Comparison of ENCODE assay signal across 9 cellular contexts in genomic region chr10:103645141-103646054, GRCh38.
DNase-seq lines count a peak whose midpoint lies in the region; ATAC-seq and TF ChIP-seq lines count a peak whose summit lies in the region.
"Had no signal": no experiment of that assay in that cellular context is flagged by ENCODE, and none has a peak within 500 bp of the region (broad histone marks: within the 10 kb centered on the region; RNA-seq: fewer than 3 reads in every experiment).

No MANE protein-coding gene starts in this region.

- H3K27me3 ChIP-seq in MG63 (no peaks in the 10 kb centered on the region), breast epithelium (no peaks in the 10 kb centered on the region), lung (ENCODE audit: control insufficient read depth, insufficient read depth) (no peaks in the 10 kb centered on the region)

- 46 to 60% methylated on average over 12 of the region's 12 CpGs for WGBS in lung, 2 donors

- TF ChIP-seq POLR2A in breast epithelium (IDR thresholded peaks at IDR 0.05): no peak

- H3K9me3 ChIP-seq in MG63 (no peaks in the 10 kb centered on the region), breast epithelium (no peaks in the 10 kb centered on the region), lung (ENCODE audit: control insufficient read depth in 2 of 2, insufficient read depth in 1 of 2, low read length in 1 of 2) (no peaks in the 10 kb centered on the region)

- peak; percentile 75 for ATAC-seq in lung (ENCODE audit: insufficient read depth, low FRiP score)
- no peak for ATAC-seq in activated naive CD8-positive, alpha-beta T cell treated with anti-CD3 and anti-CD28 coated beads, Interleukin-2, amount 50 U/mL, for 24 hours
- no peak for ATAC-seq in HG03159 (IDR thresholded peaks at IDR 0.05; ENCODE audit: unreplicated experiment)

- H3K36me3 ChIP-seq in MG63 (peaks cover 65% of the 10 kb centered on the region), breast epithelium (no peaks in the 10 kb centered on the region), lung (ENCODE audit: control insufficient read depth in 2 of 2, insufficient read depth in 2 of 2, low read length in 2 of 2) (peaks cover 3% of the 10 kb centered on the region in 2 donors)

- no peak overlapping the region for H3K4me3 Mint-ChIP-seq in activated naive CD8-positive, alpha-beta T cell treated with anti-CD3 and anti-CD28 coated beads, Interleukin-2, amount 50 U/mL, for 24 hours
- no peak overlapping the region for H3K4me3 Mint-ChIP-seq in activated CD4-positive, alpha-beta T cell treated with anti-CD3 and anti-CD28 coated beads, Interleukin-2, amount 10 ng/mL, durations not matched to agents 24 days and 14 days
- H3K4me3 Mint-ChIP-seq: stimulated activated naive CD8-positive, alpha-beta T cell treated with anti-CD3 and anti-CD28 coated beads, Interleukin-15, Interleukin-2, amounts not matched to agents 100 ng/mL and 50 ng/mL, for 24 hours had no signal

- H3K9me3 Mint-ChIP-seq in activated naive CD8-positive, alpha-beta T cell treated with anti-CD3 and anti-CD28 coated beads, Interleukin-2, amount 50 U/mL, for 24 hours: no peaks in the 10 kb centered on the region
- H3K9me3 Mint-ChIP-seq in activated CD4-positive, alpha-beta T cell treated with anti-CD3 and anti-CD28 coated beads, Interleukin-2, amount 10 ng/mL, durations not matched to agents 24 days and 14 days: no peaks in the 10 kb centered on the region
- H3K9me3 Mint-ChIP-seq: stimulated activated naive CD8-positive, alpha-beta T cell treated with anti-CD3 and anti-CD28 coated beads, Interleukin-15, Interleukin-2, amounts not matched to agents 100 ng/mL and 50 ng/mL, for 24 hours had no signal

- no peaks in the 10 kb centered on the region for H3K27me3 Mint-ChIP-seq in activated naive CD8-positive, alpha-beta T cell treated with anti-CD3 and anti-CD28 coated beads, Interleukin-2, amount 50 U/mL, for 24 hours
- H3K27me3 Mint-ChIP-seq in activated CD4-positive, alpha-beta T cell treated with anti-CD3 and anti-CD28 coated beads, Interleukin-2, amount 10 ng/mL, durations not matched to agents 24 days and 14 days: no peaks in the 10 kb centered on the region
- H3K27me3 Mint-ChIP-seq: stimulated activated naive CD8-positive, alpha-beta T cell treated with anti-CD3 and anti-CD28 coated beads, Interleukin-15, Interleukin-2, amounts not matched to agents 100 ng/mL and 50 ng/mL, for 24 hours had no signal

- DNase-seq in MG63 (peak; percentile 99), breast epithelium (ENCODE audit: low spot score in 2 of 2) (no peak), lung (ENCODE audit: low spot score) (peak; percentile 68), ureter (ENCODE audit: low spot score) (peak; percentile 63), T-helper 1 cell (no peak)
- DNase-seq in activated naive CD8-positive, alpha-beta T cell treated with anti-CD3 and anti-CD28 coated beads, Interleukin-2, amount 50 U/mL, for 24 hours: no peak
- no peak for DNase-seq in activated CD4-positive, alpha-beta T cell treated with anti-CD3 and anti-CD28 coated beads, Interleukin-2, amount 10 ng/mL, durations not matched to agents 24 days and 14 days

- no peaks in the 10 kb centered on the region for H3K4me1 Mint-ChIP-seq in activated naive CD8-positive, alpha-beta T cell treated with anti-CD3 and anti-CD28 coated beads, Interleukin-2, amount 50 U/mL, for 24 hours
- H3K4me1 Mint-ChIP-seq in activated CD4-positive, alpha-beta T cell treated with anti-CD3 and anti-CD28 coated beads, Interleukin-2, amount 10 ng/mL, durations not matched to agents 24 days and 14 days: no peaks in the 10 kb centered on the region

- no peaks in the 10 kb centered on the region for H3K36me3 Mint-ChIP-seq in activated naive CD8-positive, alpha-beta T cell treated with anti-CD3 and anti-CD28 coated beads, Interleukin-2, amount 50 U/mL, for 24 hours (ENCODE audit: low read depth)
- H3K36me3 Mint-ChIP-seq in activated CD4-positive, alpha-beta T cell treated with anti-CD3 and anti-CD28 coated beads, Interleukin-2, amount 10 ng/mL, durations not matched to agents 24 days and 14 days (ENCODE audit: low read depth): no peaks in the 10 kb centered on the region

- H3K27ac ChIP-seq in breast epithelium: peak overlapping the region; percentile 42 to 76
- peak overlapping the region in 1 of 2 donors; percentile 61 for H3K27ac ChIP-seq in lung (ENCODE audit: low read depth in 1 of 2, low read length in 1 of 2)

- H3K4me1 ChIP-seq in breast epithelium (peaks cover 8 to 14% of the 10 kb centered on the region in 2 donors), lung (ENCODE audit: control insufficient read depth in 2 of 2, insufficient read depth in 2 of 2, low read length in 2 of 2) (peaks cover 20 to 27% of the 10 kb centered on the region in 2 donors)

- H3K27ac Mint-ChIP-seq in activated naive CD8-positive, alpha-beta T cell treated with anti-CD3 and anti-CD28 coated beads, Interleukin-2, amount 50 U/mL, for 24 hours: no peak overlapping the region
- no peak overlapping the region for H3K27ac Mint-ChIP-seq in activated CD4-positive, alpha-beta T cell treated with anti-CD3 and anti-CD28 coated beads, Interleukin-2, amount 10 ng/mL, durations not matched to agents 24 days and 14 days
- H3K27ac Mint-ChIP-seq: stimulated activated naive CD8-positive, alpha-beta T cell treated with anti-CD3 and anti-CD28 coated beads, Interleukin-15, Interleukin-2, amounts not matched to agents 100 ng/mL and 50 ng/mL, for 24 hours had no signal

- TF ChIP-seq CTCF in breast epithelium (IDR thresholded peaks at IDR 0.05) (no peak), lung (IDR thresholded peaks at IDR 0.05; ENCODE audit: control extremely low read depth, extremely low read depth) (no peak)

- intact Hi-C loops in breast epithelium (cut with DNase I; ENCODE audit: low total_unique reads): no loop called here
- intact Hi-C loops in activated CD4-positive, alpha-beta T cell treated with anti-CD3 and anti-CD28 coated beads, Interleukin-2, amount 10 ng/mL, durations not matched to agents 24 days and 14 days (cut with micrococcal nuclease): no loop called here

- no peak overlapping the region for H3K4me3 ChIP-seq in MG63
- no peak overlapping the region for H3K4me3 ChIP-seq in breast epithelium
- H3K4me3 ChIP-seq in lung: no peak overlapping the region

Comparison
In these comparisons a context has a peak if more than half of its experiments do, and no peak if none do; other contexts are left out.
1. DNase-seq: peak in MG63 (single experiment), lung (single experiment) and ureter (single experiment); none in breast epithelium (0 of 2), activated naive CD8-positive, alpha-beta T cell treated with anti-CD3 and anti-CD28 coated beads, Interleukin-2, amount 50 U/mL, for 24 hours (single experiment), T-helper 1 cell (0 of 5) and activated CD4-positive, alpha-beta T cell treated with anti-CD3 and anti-CD28 coated beads, Interleukin-2, amount 10 ng/mL, durations not matched to agents 24 days and 14 days (single experiment).